1 cellular context compared by ENCODE assay signal in genomic region chr7:138752568-138753518, GRCh38.
TF ChIP-seq lines count a peak whose summit lies in the region.

No MANE protein-coding gene starts in this region.

TF ChIP-seq in GM23338, 12 proteins besides CTCF, POLR2A, EP300 and RAD21 (continued from another document):
- TF ChIP-seq ZNF462 (CRISPR knock-in tag; IDR thresholded peaks at IDR 0.05) (no peak), POLR2AphosphoS5 (IDR thresholded peaks at IDR 0.05; ENCODE audit: low read depth) (no peak), STAT1 (IDR thresholded peaks at IDR 0.05; ENCODE audit: unreplicated experiment) (no peak), ZNF331 (CRISPR knock-in tag; IDR thresholded peaks at IDR 0.05; ENCODE audit: low read depth) (no peak), ZNF114 (CRISPR knock-in tag; IDR thresholded peaks at IDR 0.05) (no peak), REST (IDR thresholded peaks at IDR 0.05; ENCODE audit: unreplicated experiment) (no peak), NANOG (IDR thresholded peaks at IDR 0.05; ENCODE audit: borderline replicate concordance) (no peak), ETS1 (IDR thresholded peaks at IDR 0.05) (no peak), EZH2phosphoT487 (IDR thresholded peaks at IDR 0.05; ENCODE audit: unreplicated experiment) (no peak)
